26 cellular contexts compared by ENCODE assay signal in the genomic region with DNA sequence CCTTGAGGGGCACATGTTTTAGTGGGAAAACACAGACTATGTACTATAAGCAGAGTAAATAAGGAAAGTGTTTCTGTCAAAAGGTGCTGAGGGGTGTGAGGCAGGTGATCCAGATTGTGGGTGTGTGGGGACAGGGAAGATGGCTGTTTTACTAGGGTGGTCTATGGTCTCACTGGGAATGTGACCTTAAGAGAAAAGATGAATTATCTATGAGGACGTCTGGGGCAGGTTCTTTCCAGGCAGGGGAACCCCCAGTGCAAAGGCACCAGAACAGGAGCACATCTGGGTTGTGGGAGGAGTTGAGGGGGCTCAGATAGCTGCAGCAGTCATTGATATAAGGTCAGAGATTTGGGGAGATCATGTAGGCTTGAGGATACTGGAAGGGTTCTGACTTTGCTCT. TPM values are rescaled to one million over a fixed set of nuclear protein-coding genes. Genes with fewer than 3 reads are reported as not detected.
DNase-seq lines count a peak whose midpoint lies in the region; ATAC-seq, FAIRE-seq and TF ChIP-seq lines count a peak whose summit lies in the region.
"Had no signal": no experiment of that assay in that cellular context is flagged by ENCODE, and none has a peak within 500 bp of the region (broad histone marks: within the 10 kb centered on the region; RNA-seq: fewer than 3 reads in every experiment).

No MANE protein-coding gene starts in this region.

- no peak overlapping the region for H2BK5ac ChIP-seq in trophoblast cell (ENCODE audit: low read depth, low read length, poor library complexity)

- H4K20me1 ChIP-seq in KMS-11 (ENCODE audit: insufficient read depth) = no peaks in the 10 kb centered on the region
- H4K20me1 ChIP-seq in GM12878 (ENCODE audit: control insufficient read depth, insufficient read depth) = no peaks in the 10 kb centered on the region

- H3K9me3 ChIP-seq in GM12878 (replicated peaks; ENCODE audit: control insufficient read depth, insufficient read depth, low read length) (no peaks in the 10 kb centered on the region), trophoblast cell (ENCODE audit: insufficient read depth, low read depth, low read length) (no peaks in the 10 kb centered on the region)
- H3K9me3 ChIP-seq: Caco-2, HAP-1, SK-N-SH had no signal

- 0 out of 4 replicates have a peak, but pooled peaks of 1 of the 2 experiments have one; percentile 7 for TF ChIP-seq EP300 in GM12878 (IDR thresholded peaks at IDR 0.05; ENCODE audit: borderline replicate concordance in 1 of 2, control insufficient read depth in 1 of 2, low read depth in 2 of 2, low read length in 2 of 2)

- H3K27me3 Mint-ChIP-seq in Calu3 (ENCODE audit: unreplicated experiment) = no peaks in the 10 kb centered on the region
- H3K27me3 Mint-ChIP-seq: CD4-positive, alpha-beta T cell had no signal

- 0% methylated on average over 1 of the region's 1 CpG for WGBS in GM12878 (ENCODE audit: insufficient coverage, insufficient replicate concordance, low lambda C conversion rate, missing lambda C conversion rate)
- WGBS in trophoblast cell (ENCODE audit: extremely low coverage, insufficient coverage, insufficient read length) = no CpG with 5 or more reads among the region's 1 CpG

- H3K9ac ChIP-seq in KMS-11 (no peak overlapping the region), GM12878 (ENCODE audit: control insufficient read depth, insufficient read depth, low read length) (no peak overlapping the region; the same call in 1 of the 2 replicates), trophoblast cell (ENCODE audit: low read length) (no peak overlapping the region)
- H3K9ac ChIP-seq: SK-N-SH had no signal

- H4K91ac ChIP-seq in trophoblast cell (ENCODE audit: low read depth, low read length) = no peak overlapping the region

- H3K36me3 Mint-ChIP-seq in Calu3 (ENCODE audit: insufficient read depth, unreplicated experiment) = no peaks in the 10 kb centered on the region

- ATAC-seq in GM12878 (peak; percentile 88), HG03457 (IDR thresholded peaks at IDR 0.05; ENCODE audit: unreplicated experiment) (no peak), HG03095 (IDR thresholded peaks at IDR 0.05; ENCODE audit: unreplicated experiment) (no peak)
- ATAC-seq: GM23338, K562 had no signal

- CTCF ChIA-PET in Calu3 (lab: Charles Lee) (interaction anchor here (0.7 kb wide), 1 partner anchor 87 kb away, joined by 3 read pairs; no protein-coding TSS in a partner anchor), GM12878 (lab: Yijun Ruan, JAX) (no interaction called here)

- no peak overlapping the region for H3K4me3 ChIP-seq in GM12865 (ENCODE audit: low read depth, low read length)
- H3K4me3 ChIP-seq in KMS-11 (IDR thresholded peaks at IDR 0.05; ENCODE audit: insufficient read depth, low read depth, low read length) = no peak overlapping the region
- no peak overlapping the region for H3K4me3 ChIP-seq in GM12878
- no peak overlapping the region for H3K4me3 ChIP-seq in trophoblast cell (ENCODE audit: low read depth, low read length)
- H3K4me3 ChIP-seq: GM23338, HAP-1, K562 had no signal

- POLR2A ChIA-PET in GM12878 (lab: Charles Lee) = interaction anchor here (0.9 to 1.5 kb wide), 5 partner anchors 18 to 295 kb away, joined by 3 to 5 read pairs (median 3); a partner anchor contains a TSS

- intact Hi-C loops in Calu3 (cut with micrococcal nuclease; ENCODE audit: unreplicated experiment) (no loop called here), GM12878 (cut with micrococcal nuclease; ENCODE audit: unreplicated experiment) (no loop called here)

- peak overlapping the region; percentile 81 for H3K4me2 ChIP-seq in KMS-11
- H3K4me2 ChIP-seq in GM12878 (ENCODE audit: control insufficient read depth, insufficient read depth) = peak overlapping the region; percentile 81
- no peak overlapping the region for H3K4me2 ChIP-seq in trophoblast cell (ENCODE audit: low read length)
- H3K4me2 ChIP-seq: GM23338, SK-N-SH had no signal

- no peak overlapping the region for H2BK12ac ChIP-seq in trophoblast cell (ENCODE audit: low read length)

- no peaks in the 10 kb centered on the region for H3K79me1 ChIP-seq in trophoblast cell (ENCODE audit: low read length)

- RAD21 ChIA-PET in GM12878 (lab: Charles Lee; ENCODE audit: unreplicated experiment) = interaction anchor here (1.0 to 1.6 kb wide), 3 partner anchors 18 to 78 kb away, joined by 3 to 7 read pairs (median 3); no protein-coding TSS in a partner anchor

- no peak overlapping the region for H3K23ac ChIP-seq in trophoblast cell (ENCODE audit: low read length)

- no peak overlapping the region for H2AFZ ChIP-seq in KMS-11 (ENCODE audit: low read depth)
- peak overlapping the region; percentile 56 for H2AFZ ChIP-seq in GM12878 (ENCODE audit: control insufficient read depth, low read depth, low read length)
- no peak overlapping the region for H2AFZ ChIP-seq in trophoblast cell (ENCODE audit: insufficient read depth, low read length, poor library complexity)
- H2AFZ ChIP-seq: GM23338 had no signal

- FAIRE-seq in GM12878 (lab: Jason Lieb, UNC) = no peak
- FAIRE-seq: K562 had no signal

- in situ Hi-C loops in GM12878 (cut with MboI) = no loop called here

- H2AK5ac ChIP-seq in trophoblast cell (ENCODE audit: low read length) = no peak overlapping the region

- DNase-seq in Calu3 (no peak), GM12865 (ENCODE audit: low read depth) (peak; percentile 28), GM12878 (ENCODE audit: low read depth, low spot score) (no peak), trophoblast cell (no peak), Ammon's horn (ENCODE audit: low spot score) (no peak)
- DNase-seq: Caco-2; CD4-positive, alpha-beta T cell; NCI-H1092 treated with DMSO at 0.1 percent for 48 hours; NCI-H1436 treated with DMSO at 0.1 percent for 48 hours; NCI-H2029; NCI-H226; NCI-H510A treated with DMSO at 0.1 percent for 48 hours; NCI-H748 treated with DMSO at 0.1 percent for 48 hours; NK-92 treated with Interleukin-12 subunit alpha and Interleukin-12 subunit beta, amount 100 ng/mL, for 24 hours; SHP77 treated with DMSO at 0.1 percent for 48 hours; SK-N-SH had no signal

- peak overlapping the region; percentile 24; the same call in 1 of the 2 replicates for H3K27ac ChIP-seq in KMS-11
- H3K27ac ChIP-seq in GM12878 (ENCODE audit: control insufficient read depth, insufficient read depth) = peak overlapping the region; percentile 62
- no peak overlapping the region for H3K27ac ChIP-seq in trophoblast cell (ENCODE audit: low read depth, low read length)
- H3K27ac ChIP-seq: RWPE1 had no signal

- H3K14ac ChIP-seq in trophoblast cell (ENCODE audit: low read length) = no peak overlapping the region

- no peak overlapping the region for H3K4ac ChIP-seq in trophoblast cell (ENCODE audit: low read depth, low read length)

- H3K27me3 ChIP-seq in KMS-11 (ENCODE audit: insufficient read depth, low read depth) = no peaks in the 10 kb centered on the region
- no peaks in the 10 kb centered on the region for H3K27me3 ChIP-seq in GM12878 (replicated peaks in 1 of 2; ENCODE audit: control insufficient read depth in 2 of 2, insufficient read depth in 2 of 2, low read length in 1 of 2)
- no peaks in the 10 kb centered on the region for H3K27me3 ChIP-seq in trophoblast cell (ENCODE audit: insufficient read depth, low read length)

- H2BK120ac ChIP-seq in trophoblast cell (ENCODE audit: insufficient read depth, low read length, poor library complexity) = no peak overlapping the region

- peaks cover 30% of the 10 kb centered on the region for H3K4me1 Mint-ChIP-seq in Calu3 (ENCODE audit: low read depth, unreplicated experiment)
- H3K4me1 Mint-ChIP-seq: GM23338 had no signal

- BruUV-seq in Calu3 (replicated peaks; lab: Mats Ljungman, UMichigan) (no TSS peak), GM12878 (replicated peaks; lab: Mats Ljungman, UMichigan) (no TSS peak)

- TF ChIP-seq CTCF in Calu3 (IDR thresholded peaks at IDR 0.05; ENCODE audit: unreplicated experiment) = no peak
- no peak for TF ChIP-seq CTCF in GM12865 (IDR thresholded peaks at IDR 0.05; ENCODE audit: insufficient read depth, low read depth, low read length, missing control alignments)
- no peak for TF ChIP-seq CTCF in KMS-11 (conservative IDR thresholded peaks at IDR 0.05; ENCODE audit: low read depth, low read length)
- no peak for TF ChIP-seq CTCF in GM12878 (IDR thresholded peaks at IDR 0.05 in 2 of 3, conservative IDR thresholded peaks at IDR 0.05 in 1 of 3; ENCODE audit: control insufficient read depth in 2 of 3, extremely low read depth in 1 of 3, insufficient read depth in 1 of 3, low read depth in 3 of 3, low read length in 3 of 3)

- SMC1A ChIA-PET in GM12878 (lab: Charles Lee; ENCODE audit: uncharacterized antibody, unreplicated experiment) = interaction anchor here (1.1 to 2.0 kb wide), 5 partner anchors 16 to 78 kb away, joined by 3 to 7 read pairs (median 4); a partner anchor contains a TSS

- H3K36me3 ChIP-seq in KMS-11 (ENCODE audit: insufficient read depth) (no peaks in the 10 kb centered on the region), GM12878 (ENCODE audit: control insufficient read depth in 2 of 2, insufficient read depth in 2 of 2, low read length in 1 of 2) (no peaks in the 10 kb centered on the region), trophoblast cell (ENCODE audit: control insufficient read depth in 1 of 2, insufficient read depth in 2 of 2, low read length in 2 of 2) (no peaks in the 10 kb centered on the region)
- H3K36me3 ChIP-seq: HAP-1 had no signal

- H3K79me2 ChIP-seq in KMS-11 (ENCODE audit: insufficient read depth, low read depth) = no peaks in the 10 kb centered on the region
- no peaks in the 10 kb centered on the region for H3K79me2 ChIP-seq in GM12878 (ENCODE audit: control insufficient read depth, insufficient read depth, low read length)
- no peaks in the 10 kb centered on the region for H3K79me2 ChIP-seq in trophoblast cell (ENCODE audit: control insufficient read depth, insufficient read depth, low read length, poor library complexity)

- no peak overlapping the region for H3K4me3 Mint-ChIP-seq in Calu3 (ENCODE audit: low read depth, unreplicated experiment)
- H3K4me3 Mint-ChIP-seq: CD4-positive, alpha-beta T cell; GM23338 had no signal

- TF ChIP-seq RAD21 in GM12878 (IDR thresholded peaks at IDR 0.05; ENCODE audit: insufficient read depth, low read depth, low read length) = no peak

- TF ChIP-seq POLR2A in GM12878 (IDR thresholded peaks at IDR 0.05; ENCODE audit: low read depth, low read length) = no peak

- H3K18ac ChIP-seq in trophoblast cell (ENCODE audit: low read length) = no peak overlapping the region

- no peak overlapping the region for H4K12ac ChIP-seq in trophoblast cell (ENCODE audit: low read depth, low read length)

- peaks cover 52% of the 10 kb centered on the region for H3K4me1 ChIP-seq in KMS-11 (ENCODE audit: low read depth, poor library complexity, severe bottlenecking)
- peaks cover 15% of the 10 kb centered on the region for H3K4me1 ChIP-seq in GM12878 (ENCODE audit: control insufficient read depth, insufficient read depth, low read length)
- peaks cover 0 to 3% of the 10 kb centered on the region in 2 experiments for H3K4me1 ChIP-seq in trophoblast cell (ENCODE audit: control insufficient read depth in 1 of 2, insufficient read depth in 2 of 2, low read length in 2 of 2)
- H3K4me1 ChIP-seq: Caco-2, HAP-1 had no signal

- no peak overlapping the region for H4K8ac ChIP-seq in trophoblast cell (ENCODE audit: low read depth, low read length)

- H3K9me3 Mint-ChIP-seq in Calu3 (ENCODE audit: low read depth, unreplicated experiment) = no peaks in the 10 kb centered on the region
- H3K9me3 Mint-ChIP-seq: CD4-positive, alpha-beta T cell; GM23338 had no signal

- H3K27ac Mint-ChIP-seq in Calu3 (ENCODE audit: unreplicated experiment) = peak overlapping the region; percentile 2
- H3K27ac Mint-ChIP-seq: CD4-positive, alpha-beta T cell; GM23338 had no signal

RNA-seq across cellular contexts. Expression of a gene that starts 18.2 kb away (rescaled TPM):
- total RNA-seq in Calu3 (2022) (25.1 and 25.2 TPM in 2 replicates), GM12878 (2014; rRNA removed) (61.9 and 66.5 TPM in 2 replicates), GM12878 (2014; rRNA removed; fragmentation: Illumina TruSeq; extraction: Trizol) (62.7 and 63.0 TPM in 2 replicates), GM12878 (2021) (47.4 and 50.6 TPM in 2 replicates)
- 8.0 and 8.2 TPM in 2 replicates for total RNA-seq in GM12878 (2013; cell fraction: nucleolus; rRNA removed)
- polyA plus RNA-seq in GM12878 (2011; ENCODE audit: low read depth) = 29.7 TPM
- polyA plus RNA-seq in GM12878 (2011; rRNA removed) (60.5 and 88.9 TPM in 2 replicates), GM12878 (2014; fragmentation: Illumina TruSeq; extraction: Trizol) (30.7 and 54.0 TPM in 2 replicates), GM12878 (2014; fragmentation: Nextera tagmentation; extraction: Ambion mirVana) (100 to 1,000 TPM; 154 to 160 TPM), GM12878 (2014; rRNA removed) (59.9 and 67.5 TPM in 2 replicates), GM12878 (2016; fragmentation: Nextera tagmentation; extraction: Ambion mirVana) (100 to 1,000 TPM in 1 of 2 experiments, 10 to 100 TPM in 1; 99.5 to 108 TPM)
- polyA plus RNA-seq in GM12878 (2011; cell fraction: cytosol; rRNA removed) = 97.4 and 113 TPM in 2 replicates
- polyA plus RNA-seq in GM12878 (2011; cell fraction: nucleus; rRNA removed) = 67.2 and 79.1 TPM in 2 replicates
- 44.1 and 52.3 TPM in 2 replicates for polyA plus RNA-seq in GM12878 (2012)
- 29.6 and 32.1 TPM in 2 replicates for polyA minus RNA-seq in GM12878 (2011; rRNA and poly(A)+ RNA removed)
- 4.9 and 5.8 TPM in 2 replicates for polyA minus RNA-seq in GM12878 (2011; cell fraction: cytosol; rRNA and poly(A)+ RNA removed)
- 10.9 and 13.3 TPM in 2 replicates for polyA minus RNA-seq in GM12878 (2011; cell fraction: nucleus; rRNA and poly(A)+ RNA removed)
- polyA plus RNA-seq in trophoblast cell (2013) = 29.1 and 29.2 TPM in 2 replicates

RNA-seq across cellular contexts. Expression of a gene that starts 24.1 kb away (rescaled TPM):
- 72.8 and 75.2 TPM in 2 replicates for total RNA-seq in Calu3 (2022)
- total RNA-seq in GM12878 (2013; cell fraction: nucleolus; rRNA removed) = 8.2 and 10.4 TPM in 2 replicates
- 27.4 and 32.9 TPM in 2 replicates for total RNA-seq in GM12878 (2014; rRNA removed)
- total RNA-seq in GM12878 (2014; rRNA removed; fragmentation: Illumina TruSeq; extraction: Trizol) = 24.3 and 27.8 TPM in 2 replicates
- 28.7 and 28.8 TPM in 2 replicates for total RNA-seq in GM12878 (2021)
- polyA plus RNA-seq in GM12878 (2011; ENCODE audit: low read depth) = 19.9 TPM
- 48.0 and 56.1 TPM in 2 replicates for polyA plus RNA-seq in GM12878 (2011; rRNA removed)
- polyA plus RNA-seq in GM12878 (2011; cell fraction: cytosol; rRNA removed) = 40.0 and 49.5 TPM in 2 replicates
- polyA plus RNA-seq in GM12878 (2011; cell fraction: nucleus; rRNA removed) = 22.5 and 26.5 TPM in 2 replicates
- 26.6 and 30.0 TPM in 2 replicates for polyA plus RNA-seq in GM12878 (2012)
- polyA plus RNA-seq in GM12878 (2014; fragmentation: Illumina TruSeq; extraction: Trizol) = 48.9 and 54.3 TPM in 2 replicates
- polyA plus RNA-seq in GM12878 (2014; fragmentation: Nextera tagmentation; extraction: Ambion mirVana) = 10 to 100 TPM; 12.6 to 13.4 TPM
- 33.5 and 38.2 TPM in 2 replicates for polyA plus RNA-seq in GM12878 (2014; rRNA removed)
- polyA plus RNA-seq in GM12878 (2016; fragmentation: Nextera tagmentation; extraction: Ambion mirVana) = 10 to 100 TPM; 46.2 TPM
- polyA minus RNA-seq in GM12878 (2011; rRNA and poly(A)+ RNA removed) = 20.4 and 27.6 TPM in 2 replicates
- 9.2 and 12.0 TPM in 2 replicates for polyA minus RNA-seq in GM12878 (2011; cell fraction: cytosol; rRNA and poly(A)+ RNA removed)
- 8.3 and 10.7 TPM in 2 replicates for polyA minus RNA-seq in GM12878 (2011; cell fraction: nucleus; rRNA and poly(A)+ RNA removed)
- 44.8 and 45.9 TPM in 2 replicates for polyA plus RNA-seq in trophoblast cell (2013)

RNA-seq across cellular contexts. Expression of a gene that starts 32.7 kb away (rescaled TPM):
- total RNA-seq in Calu3 (2022) (1.3 and 1.4 TPM in 2 replicates), GM12878 (2014; rRNA removed) (not detected in 2 replicates), GM12878 (2014; rRNA removed; fragmentation: Illumina TruSeq; extraction: Trizol) (not detected in 2 replicates), GM12878 (2021) (not detected in 2 replicates)
- total RNA-seq in GM12878 (2013; cell fraction: nucleolus; rRNA removed) = not detected in 2 replicates
- 0.25 TPM for polyA plus RNA-seq in GM12878 (2011; ENCODE audit: low read depth)
- polyA plus RNA-seq in GM12878 (2011; rRNA removed) (not detected in 2 replicates), GM12878 (2014; fragmentation: Illumina TruSeq; extraction: Trizol) (not detected in 2 replicates), GM12878 (2014; fragmentation: Nextera tagmentation; extraction: Ambion mirVana) (not detected), GM12878 (2014; rRNA removed) (0.04 TPM in 1 of 2 replicates, not detected in the other), GM12878 (2016; fragmentation: Nextera tagmentation; extraction: Ambion mirVana) (under 1 TPM in 1 of 2 experiments, not detected in 1; 0.11 TPM)
- not detected in 2 replicates for polyA plus RNA-seq in GM12878 (2011; cell fraction: cytosol; rRNA removed)
- not detected in 2 replicates for polyA plus RNA-seq in GM12878 (2011; cell fraction: nucleus; rRNA removed)
- 0.31 and 0.50 TPM in 2 replicates for polyA plus RNA-seq in GM12878 (2012)
- polyA minus RNA-seq in GM12878 (2011; rRNA and poly(A)+ RNA removed) = not detected in 2 replicates
- not detected in 2 replicates for polyA minus RNA-seq in GM12878 (2011; cell fraction: cytosol; rRNA and poly(A)+ RNA removed)
- not detected in 2 replicates for polyA minus RNA-seq in GM12878 (2011; cell fraction: nucleus; rRNA and poly(A)+ RNA removed)
- 0.03 TPM in 1 of 2 replicates, not detected in the other for polyA plus RNA-seq in trophoblast cell (2013)
- total RNA-seq: A673; CD4-positive, alpha-beta T cell; G401; K562 had no signal
- polyA plus RNA-seq: BJ, K562, SK-N-SH had no signal
